Comparison of ENCODE assay signal across 1 cellular context in the genomic region with DNA sequence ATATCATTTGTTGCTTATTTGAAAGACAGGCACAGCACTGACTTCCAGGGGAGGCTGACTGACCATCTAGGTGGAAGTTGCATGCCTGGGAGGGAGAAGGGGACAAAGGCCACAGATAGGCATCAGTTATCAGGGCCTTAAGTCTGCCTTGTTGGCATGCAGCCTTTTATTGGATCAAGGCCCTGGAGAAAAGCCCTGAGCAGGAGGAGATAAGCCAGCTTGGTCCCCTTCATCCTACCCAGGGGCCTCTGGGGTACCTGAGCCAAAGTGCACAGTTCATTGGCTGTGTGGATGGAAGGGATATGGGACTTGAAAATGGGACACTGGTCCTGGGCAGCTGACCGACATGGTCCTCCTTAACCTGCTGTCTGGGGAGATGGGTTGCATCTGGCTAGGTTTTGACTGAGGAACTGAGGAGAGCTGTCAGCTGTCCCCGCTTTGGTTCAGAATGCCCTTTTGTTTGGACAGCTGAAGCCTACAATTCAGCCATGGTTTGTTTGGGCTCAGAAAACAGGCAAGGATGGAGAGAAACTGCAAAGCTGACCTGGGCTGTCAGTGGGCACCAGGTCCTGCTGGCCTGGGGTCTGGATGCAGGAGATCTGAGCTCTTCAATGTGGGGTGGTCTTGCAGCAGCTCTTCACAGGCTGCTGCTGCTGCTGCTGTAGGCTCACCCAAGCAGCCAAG.
TF ChIP-seq lines count a peak whose summit lies in the region.

No MANE protein-coding gene starts in this region.

TF ChIP-seq in HepG2, 621 proteins besides CTCF, POLR2A, EP300 and RAD21 (continued from another document and continues in another):
- TF ChIP-seq, protein P1, sequence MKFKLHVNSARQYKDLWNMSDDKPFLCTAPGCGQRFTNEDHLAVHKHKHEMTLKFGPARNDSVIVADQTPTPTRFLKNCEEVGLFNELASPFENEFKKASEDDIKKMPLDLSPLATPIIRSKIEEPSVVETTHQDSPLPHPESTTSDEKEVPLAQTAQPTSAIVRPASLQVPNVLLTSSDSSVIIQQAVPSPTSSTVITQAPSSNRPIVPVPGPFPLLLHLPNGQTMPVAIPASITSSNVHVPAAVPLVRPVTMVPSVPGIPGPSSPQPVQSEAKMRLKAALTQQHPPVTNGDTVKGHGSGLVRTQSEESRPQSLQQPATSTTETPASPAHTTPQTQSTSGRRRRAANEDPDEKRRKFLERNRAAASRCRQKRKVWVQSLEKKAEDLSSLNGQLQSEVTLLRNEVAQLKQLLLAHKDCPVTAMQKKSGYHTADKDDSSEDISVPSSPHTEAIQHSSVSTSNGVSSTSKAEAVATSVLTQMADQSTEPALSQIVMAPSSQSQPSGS (CRISPR knock-in tag; IDR thresholded peaks at IDR 0.05) = 0 out of 2 replicates have a peak, but pooled peaks have one; percentile 24
- no peak for TF ChIP-seq HHEX (CRISPR knock-in tag; IDR thresholded peaks at IDR 0.05)
- TF ChIP-seq MEF2D (CRISPR knock-in tag; IDR thresholded peaks at IDR 0.05) = no peak
- TF ChIP-seq BRD4 (CRISPR knock-in tag; IDR thresholded peaks at IDR 0.05) = 0 out of 2 replicates have a peak, but pooled peaks have one; percentile 26
- TF ChIP-seq CBX2 (IDR thresholded peaks at IDR 0.05; ENCODE audit: low read depth, low read length) = no peak
- TF ChIP-seq CBX2 (CRISPR knock-in tag; IDR thresholded peaks at IDR 0.05; ENCODE audit: low read depth) = no peak
- 0 out of 2 replicates have a peak, but pooled peaks have one; percentile 39 for TF ChIP-seq KDM2A (CRISPR knock-in tag; IDR thresholded peaks at IDR 0.05; ENCODE audit: borderline replicate concordance, low read depth)
- no peak for TF ChIP-seq ARHGAP35 (CRISPR knock-in tag; IDR thresholded peaks at IDR 0.05; ENCODE audit: borderline replicate concordance)
- TF ChIP-seq KLF12 (CRISPR knock-in tag; IDR thresholded peaks at IDR 0.05; ENCODE audit: borderline replicate concordance) = no peak
- no peak for TF ChIP-seq ZFP36L2 (CRISPR knock-in tag; IDR thresholded peaks at IDR 0.05)
- TF ChIP-seq, protein P2, sequence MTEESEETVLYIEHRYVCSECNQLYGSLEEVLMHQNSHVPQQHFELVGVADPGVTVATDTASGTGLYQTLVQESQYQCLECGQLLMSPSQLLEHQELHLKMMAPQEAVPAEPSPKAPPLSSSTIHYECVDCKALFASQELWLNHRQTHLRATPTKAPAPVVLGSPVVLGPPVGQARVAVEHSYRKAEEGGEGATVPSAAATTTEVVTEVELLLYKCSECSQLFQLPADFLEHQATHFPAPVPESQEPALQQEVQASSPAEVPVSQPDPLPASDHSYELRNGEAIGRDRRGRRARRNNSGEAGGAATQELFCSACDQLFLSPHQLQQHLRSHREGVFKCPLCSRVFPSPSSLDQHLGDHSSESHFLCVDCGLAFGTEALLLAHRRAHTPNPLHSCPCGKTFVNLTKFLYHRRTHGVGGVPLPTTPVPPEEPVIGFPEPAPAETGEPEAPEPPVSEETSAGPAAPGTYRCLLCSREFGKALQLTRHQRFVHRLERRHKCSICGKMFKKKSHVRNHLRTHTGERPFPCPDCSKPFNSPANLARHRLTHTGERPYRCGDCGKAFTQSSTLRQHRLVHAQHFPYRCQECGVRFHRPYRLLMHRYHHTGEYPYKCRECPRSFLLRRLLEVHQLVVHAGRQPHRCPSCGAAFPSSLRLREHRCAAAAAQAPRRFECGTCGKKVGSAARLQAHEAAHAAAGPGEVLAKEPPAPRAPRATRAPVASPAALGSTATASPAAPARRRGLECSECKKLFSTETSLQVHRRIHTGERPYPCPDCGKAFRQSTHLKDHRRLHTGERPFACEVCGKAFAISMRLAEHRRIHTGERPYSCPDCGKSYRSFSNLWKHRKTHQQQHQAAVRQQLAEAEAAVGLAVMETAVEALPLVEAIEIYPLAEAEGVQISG (CRISPR knock-in tag; IDR thresholded peaks at IDR 0.05) = peak; percentile 27; the same call in 1 of the 2 replicates
- TF ChIP-seq, protein P3, sequence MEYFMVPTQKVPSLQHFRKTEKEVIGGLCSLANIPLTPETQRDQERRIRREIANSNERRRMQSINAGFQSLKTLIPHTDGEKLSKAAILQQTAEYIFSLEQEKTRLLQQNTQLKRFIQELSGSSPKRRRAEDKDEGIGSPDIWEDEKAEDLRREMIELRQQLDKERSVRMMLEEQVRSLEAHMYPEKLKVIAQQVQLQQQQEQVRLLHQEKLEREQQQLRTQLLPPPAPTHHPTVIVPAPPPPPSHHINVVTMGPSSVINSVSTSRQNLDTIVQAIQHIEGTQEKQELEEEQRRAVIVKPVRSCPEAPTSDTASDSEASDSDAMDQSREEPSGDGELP (IDR thresholded peaks at IDR 0.05; ENCODE audit: borderline replicate concordance, low read depth) = peak; percentile 57; the same call in 1 of the 2 replicates
- TF ChIP-seq HOXA7 (CRISPR knock-in tag; IDR thresholded peaks at IDR 0.05) = no peak
- TF ChIP-seq, protein P4, sequence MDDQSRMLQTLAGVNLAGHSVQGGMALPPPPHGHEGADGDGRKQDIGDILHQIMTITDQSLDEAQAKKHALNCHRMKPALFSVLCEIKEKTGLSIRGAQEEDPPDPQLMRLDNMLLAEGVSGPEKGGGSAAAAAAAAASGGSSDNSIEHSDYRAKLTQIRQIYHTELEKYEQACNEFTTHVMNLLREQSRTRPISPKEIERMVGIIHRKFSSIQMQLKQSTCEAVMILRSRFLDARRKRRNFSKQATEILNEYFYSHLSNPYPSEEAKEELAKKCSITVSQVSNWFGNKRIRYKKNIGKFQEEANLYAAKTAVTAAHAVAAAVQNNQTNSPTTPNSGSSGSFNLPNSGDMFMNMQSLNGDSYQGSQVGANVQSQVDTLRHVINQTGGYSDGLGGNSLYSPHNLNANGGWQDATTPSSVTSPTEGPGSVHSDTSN (CRISPR knock-in tag; IDR thresholded peaks at IDR 0.05; ENCODE audit: borderline replicate concordance) = no peak
- no peak for TF ChIP-seq TGIF2 (CRISPR knock-in tag; IDR thresholded peaks at IDR 0.05)
- no peak for TF ChIP-seq SMC3 (IDR thresholded peaks at IDR 0.05; ENCODE audit: low read length)
- TF ChIP-seq, protein P5, sequence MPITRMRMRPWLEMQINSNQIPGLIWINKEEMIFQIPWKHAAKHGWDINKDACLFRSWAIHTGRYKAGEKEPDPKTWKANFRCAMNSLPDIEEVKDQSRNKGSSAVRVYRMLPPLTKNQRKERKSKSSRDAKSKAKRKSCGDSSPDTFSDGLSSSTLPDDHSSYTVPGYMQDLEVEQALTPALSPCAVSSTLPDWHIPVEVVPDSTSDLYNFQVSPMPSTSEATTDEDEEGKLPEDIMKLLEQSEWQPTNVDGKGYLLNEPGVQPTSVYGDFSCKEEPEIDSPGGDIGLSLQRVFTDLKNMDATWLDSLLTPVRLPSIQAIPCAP (CRISPR knock-in tag; IDR thresholded peaks at IDR 0.05; ENCODE audit: low read depth) = no peak
- 0 out of 2 replicates have a peak, but pooled peaks have one; percentile 53 for TF ChIP-seq ZNF274 (CRISPR knock-in tag; IDR thresholded peaks at IDR 0.05)
- no peak for TF ChIP-seq KAT2B (IDR thresholded peaks at IDR 0.05; ENCODE audit: borderline replicate concordance, low read depth, low read length)
- no peak for TF ChIP-seq ZNF160 (CRISPR knock-in tag; IDR thresholded peaks at IDR 0.05)
- no peak for TF ChIP-seq ONECUT2 (CRISPR knock-in tag; IDR thresholded peaks at IDR 0.05)
- no peak for TF ChIP-seq ZNF839 (CRISPR knock-in tag; IDR thresholded peaks at IDR 0.05; ENCODE audit: borderline replicate concordance)
- no peak for TF ChIP-seq TBX3 (IDR thresholded peaks at IDR 0.05; ENCODE audit: borderline replicate concordance)
- peak; percentile 69; the same call in 1 of the 2 replicates for TF ChIP-seq ZNF143 (CRISPR knock-in tag; IDR thresholded peaks at IDR 0.05)
- TF ChIP-seq, protein P6, sequence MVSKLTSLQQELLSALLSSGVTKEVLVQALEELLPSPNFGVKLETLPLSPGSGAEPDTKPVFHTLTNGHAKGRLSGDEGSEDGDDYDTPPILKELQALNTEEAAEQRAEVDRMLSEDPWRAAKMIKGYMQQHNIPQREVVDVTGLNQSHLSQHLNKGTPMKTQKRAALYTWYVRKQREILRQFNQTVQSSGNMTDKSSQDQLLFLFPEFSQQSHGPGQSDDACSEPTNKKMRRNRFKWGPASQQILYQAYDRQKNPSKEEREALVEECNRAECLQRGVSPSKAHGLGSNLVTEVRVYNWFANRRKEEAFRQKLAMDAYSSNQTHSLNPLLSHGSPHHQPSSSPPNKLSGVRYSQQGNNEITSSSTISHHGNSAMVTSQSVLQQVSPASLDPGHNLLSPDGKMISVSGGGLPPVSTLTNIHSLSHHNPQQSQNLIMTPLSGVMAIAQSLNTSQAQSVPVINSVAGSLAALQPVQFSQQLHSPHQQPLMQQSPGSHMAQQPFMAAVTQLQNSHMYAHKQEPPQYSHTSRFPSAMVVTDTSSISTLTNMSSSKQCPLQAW (CRISPR knock-in tag; IDR thresholded peaks at IDR 0.05) = no peak
- no peak for TF ChIP-seq KLF16 (CRISPR knock-in tag; IDR thresholded peaks at IDR 0.05)
- TF ChIP-seq, protein P7, sequence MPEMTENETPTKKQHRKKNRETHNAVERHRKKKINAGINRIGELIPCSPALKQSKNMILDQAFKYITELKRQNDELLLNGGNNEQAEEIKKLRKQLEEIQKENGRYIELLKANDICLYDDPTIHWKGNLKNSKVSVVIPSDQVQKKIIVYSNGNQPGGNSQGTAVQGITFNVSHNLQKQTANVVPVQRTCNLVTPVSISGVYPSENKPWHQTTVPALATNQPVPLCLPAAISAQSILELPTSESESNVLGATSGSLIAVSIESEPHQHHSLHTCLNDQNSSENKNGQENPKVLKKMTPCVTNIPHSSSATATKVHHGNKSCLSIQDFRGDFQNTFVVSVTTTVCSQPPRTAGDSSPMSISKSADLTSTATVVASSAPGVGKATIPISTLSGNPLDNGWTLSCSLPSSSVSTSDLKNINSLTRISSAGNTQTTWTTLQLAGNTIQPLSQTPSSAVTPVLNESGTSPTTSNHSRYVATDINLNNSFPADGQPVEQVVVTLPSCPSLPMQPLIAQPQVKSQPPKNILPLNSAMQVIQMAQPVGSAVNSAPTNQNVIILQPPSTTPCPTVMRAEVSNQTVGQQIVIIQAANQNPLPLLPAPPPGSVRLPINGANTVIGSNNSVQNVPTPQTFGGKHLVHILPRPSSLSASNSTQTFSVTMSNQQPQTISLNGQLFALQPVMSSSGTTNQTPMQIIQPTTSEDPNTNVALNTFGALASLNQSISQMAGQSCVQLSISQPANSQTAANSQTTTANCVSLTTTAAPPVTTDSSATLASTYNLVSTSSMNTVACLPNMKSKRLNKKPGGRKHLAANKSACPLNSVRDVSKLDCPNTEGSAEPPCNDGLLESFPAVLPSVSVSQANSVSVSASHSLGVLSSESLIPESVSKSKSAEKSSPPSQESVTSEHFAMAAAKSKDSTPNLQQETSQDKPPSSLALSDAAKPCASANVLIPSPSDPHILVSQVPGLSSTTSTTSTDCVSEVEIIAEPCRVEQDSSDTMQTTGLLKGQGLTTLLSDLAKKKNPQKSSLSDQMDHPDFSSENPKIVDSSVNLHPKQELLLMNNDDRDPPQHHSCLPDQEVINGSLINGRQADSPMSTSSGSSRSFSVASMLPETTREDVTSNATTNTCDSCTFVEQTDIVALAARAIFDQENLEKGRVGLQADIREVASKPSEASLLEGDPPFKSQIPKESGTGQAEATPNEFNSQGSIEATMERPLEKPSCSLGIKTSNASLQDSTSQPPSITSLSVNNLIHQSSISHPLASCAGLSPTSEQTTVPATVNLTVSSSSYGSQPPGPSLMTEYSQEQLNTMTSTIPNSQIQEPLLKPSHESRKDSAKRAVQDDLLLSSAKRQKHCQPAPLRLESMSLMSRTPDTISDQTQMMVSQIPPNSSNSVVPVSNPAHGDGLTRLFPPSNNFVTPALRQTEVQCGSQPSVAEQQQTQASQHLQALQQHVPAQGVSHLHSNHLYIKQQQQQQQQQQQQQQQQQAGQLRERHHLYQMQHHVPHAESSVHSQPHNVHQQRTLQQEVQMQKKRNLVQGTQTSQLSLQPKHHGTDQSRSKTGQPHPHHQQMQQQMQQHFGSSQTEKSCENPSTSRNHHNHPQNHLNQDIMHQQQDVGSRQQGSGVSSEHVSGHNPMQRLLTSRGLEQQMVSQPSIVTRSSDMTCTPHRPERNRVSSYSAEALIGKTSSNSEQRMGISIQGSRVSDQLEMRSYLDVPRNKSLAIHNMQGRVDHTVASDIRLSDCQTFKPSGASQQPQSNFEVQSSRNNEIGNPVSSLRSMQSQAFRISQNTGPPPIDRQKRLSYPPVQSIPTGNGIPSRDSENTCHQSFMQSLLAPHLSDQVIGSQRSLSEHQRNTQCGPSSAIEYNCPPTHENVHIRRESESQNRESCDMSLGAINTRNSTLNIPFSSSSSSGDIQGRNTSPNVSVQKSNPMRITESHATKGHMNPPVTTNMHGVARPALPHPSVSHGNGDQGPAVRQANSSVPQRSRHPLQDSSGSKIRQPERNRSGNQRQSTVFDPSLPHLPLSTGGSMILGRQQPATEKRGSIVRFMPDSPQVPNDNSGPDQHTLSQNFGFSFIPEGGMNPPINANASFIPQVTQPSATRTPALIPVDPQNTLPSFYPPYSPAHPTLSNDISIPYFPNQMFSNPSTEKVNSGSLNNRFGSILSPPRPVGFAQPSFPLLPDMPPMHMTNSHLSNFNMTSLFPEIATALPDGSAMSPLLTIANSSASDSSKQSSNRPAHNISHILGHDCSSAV (CRISPR knock-in tag; IDR thresholded peaks at IDR 0.05; ENCODE audit: borderline replicate concordance) = no peak
- TF ChIP-seq CBFB (CRISPR knock-in tag; IDR thresholded peaks at IDR 0.05) = no peak
- no peak for TF ChIP-seq SIX1 (CRISPR knock-in tag; IDR thresholded peaks at IDR 0.05; ENCODE audit: borderline replicate concordance)
- TF ChIP-seq, protein P8, sequence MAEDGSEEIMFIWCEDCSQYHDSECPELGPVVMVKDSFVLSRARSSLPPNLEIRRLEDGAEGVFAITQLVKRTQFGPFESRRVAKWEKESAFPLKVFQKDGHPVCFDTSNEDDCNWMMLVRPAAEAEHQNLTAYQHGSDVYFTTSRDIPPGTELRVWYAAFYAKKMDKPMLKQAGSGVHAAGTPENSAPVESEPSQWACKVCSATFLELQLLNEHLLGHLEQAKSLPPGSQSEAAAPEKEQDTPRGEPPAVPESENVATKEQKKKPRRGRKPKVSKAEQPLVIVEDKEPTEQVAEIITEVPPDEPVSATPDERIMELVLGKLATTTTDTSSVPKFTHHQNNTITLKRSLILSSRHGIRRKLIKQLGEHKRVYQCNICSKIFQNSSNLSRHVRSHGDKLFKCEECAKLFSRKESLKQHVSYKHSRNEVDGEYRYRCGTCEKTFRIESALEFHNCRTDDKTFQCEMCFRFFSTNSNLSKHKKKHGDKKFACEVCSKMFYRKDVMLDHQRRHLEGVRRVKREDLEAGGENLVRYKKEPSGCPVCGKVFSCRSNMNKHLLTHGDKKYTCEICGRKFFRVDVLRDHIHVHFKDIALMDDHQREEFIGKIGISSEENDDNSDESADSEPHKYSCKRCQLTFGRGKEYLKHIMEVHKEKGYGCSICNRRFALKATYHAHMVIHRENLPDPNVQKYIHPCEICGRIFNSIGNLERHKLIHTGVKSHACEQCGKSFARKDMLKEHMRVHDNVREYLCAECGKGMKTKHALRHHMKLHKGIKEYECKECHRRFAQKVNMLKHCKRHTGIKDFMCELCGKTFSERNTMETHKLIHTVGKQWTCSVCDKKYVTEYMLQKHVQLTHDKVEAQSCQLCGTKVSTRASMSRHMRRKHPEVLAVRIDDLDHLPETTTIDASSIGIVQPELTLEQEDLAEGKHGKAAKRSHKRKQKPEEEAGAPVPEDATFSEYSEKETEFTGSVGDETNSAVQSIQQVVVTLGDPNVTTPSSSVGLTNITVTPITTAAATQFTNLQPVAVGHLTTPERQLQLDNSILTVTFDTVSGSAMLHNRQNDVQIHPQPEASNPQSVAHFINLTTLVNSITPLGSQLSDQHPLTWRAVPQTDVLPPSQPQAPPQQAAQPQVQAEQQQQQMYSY (CRISPR knock-in tag; IDR thresholded peaks at IDR 0.05) = no peak
